2 cellular contexts compared by ENCODE assay signal in genomic region chr16:1357906-1358566, GRCh38.
TF ChIP-seq lines count a peak whose summit lies in the region.

No MANE protein-coding gene starts in this region.

TF ChIP-seq in A549, 52 proteins besides CTCF, POLR2A, EP300 and RAD21:
- TF ChIP-seq SREBF2 (IDR thresholded peaks at IDR 0.05) (no peak), FOSL2 (IDR thresholded peaks at IDR 0.05) (no peak), FOSL2 (CRISPR knock-in tag; IDR thresholded peaks at IDR 0.05) (peak; percentile 56; the same call in 1 of the 2 replicates)

TF ChIP-seq in SK-N-SH, 30 proteins besides CTCF, POLR2A, EP300 and RAD21:
- TF ChIP-seq NFIC (IDR thresholded peaks at IDR 0.05; ENCODE audit: borderline replicate concordance) (no peak), RCOR1 (IDR thresholded peaks at IDR 0.05; ENCODE audit: low read length) (no peak), YY1 (IDR thresholded peaks at IDR 0.05; ENCODE audit: low read depth) (no peak)
